In the genomic region with DNA sequence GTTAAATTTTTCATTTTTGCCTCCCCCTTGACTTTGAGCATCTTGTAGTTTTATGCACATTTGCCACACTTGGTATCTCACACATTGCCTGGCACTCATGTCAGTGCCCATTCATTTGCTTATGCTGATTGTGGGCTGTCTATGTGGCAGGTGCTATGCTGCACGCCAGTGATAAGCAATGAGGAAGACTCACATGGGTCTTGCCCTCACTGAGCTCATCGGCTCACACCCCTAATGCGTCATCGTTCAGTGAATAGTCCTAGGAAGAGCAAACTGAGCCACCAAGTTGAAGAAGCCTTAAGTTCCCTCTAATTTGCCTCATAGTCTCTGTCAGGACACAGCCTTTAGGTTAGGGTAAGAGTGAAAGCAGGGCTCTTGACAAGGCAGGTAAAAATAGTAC, we compare ENCODE assay signal across 23 cellular contexts.
DNase-seq lines count a peak whose midpoint lies in the region; ATAC-seq, FAIRE-seq and TF ChIP-seq lines count a peak whose summit lies in the region.
"Had no signal": no experiment of that assay in that cellular context is flagged by ENCODE, and none has a peak within 500 bp of the region (broad histone marks: within the 10 kb centered on the region; RNA-seq: fewer than 3 reads in every experiment).

No MANE protein-coding gene starts in this region.

- no peak overlapping the region for H3K4me3 Mint-ChIP-seq in nephron progenitor cell
- no peak overlapping the region for H3K4me3 Mint-ChIP-seq in naive thymus-derived CD4-positive, alpha-beta T cell
- H3K4me3 Mint-ChIP-seq in activated CD4-positive, alpha-beta memory T cell treated with anti-CD3 and anti-CD28 coated beads, Interleukin-2, amount 10 ng/mL, durations not matched to agents 7 days and 5 days: no peak overlapping the region
- H3K4me3 Mint-ChIP-seq: CD14-positive monocyte; CD8-positive, alpha-beta T cell; HFFc6 had no signal

- H3K27ac Mint-ChIP-seq in nephron progenitor cell: peak overlapping the region; percentile 21
- H3K27ac Mint-ChIP-seq in naive thymus-derived CD4-positive, alpha-beta T cell: no peak overlapping the region
- no peak overlapping the region for H3K27ac Mint-ChIP-seq in activated CD4-positive, alpha-beta memory T cell treated with anti-CD3 and anti-CD28 coated beads, Interleukin-2, amount 10 ng/mL, durations not matched to agents 7 days and 5 days
- H3K27ac Mint-ChIP-seq: CD8-positive, alpha-beta T cell; HFFc6 had no signal

- intact Hi-C loops in left ventricle myocardium inferior (cut with micrococcal nuclease) (no loop called here), K562 (cut with micrococcal nuclease) (no loop called here)
- intact Hi-C loops in naive thymus-derived CD4-positive, alpha-beta T cell (cut with micrococcal nuclease): no loop called here

- H3K9me3 ChIP-seq in cardiac muscle cell (ENCODE audit: low read depth) (no peaks in the 10 kb centered on the region), left ventricle myocardium inferior (replicated peaks) (no peaks in the 10 kb centered on the region), K562 (replicated peaks; ENCODE audit: control insufficient read depth, insufficient read depth, low read depth, low read length) (no peaks in the 10 kb centered on the region)
- no peaks in the 10 kb centered on the region for H3K9me3 ChIP-seq in naive thymus-derived CD4-positive, alpha-beta T cell (ENCODE audit: control insufficient read depth in 2 of 3, low read length in 3 of 3)
- H3K9me3 ChIP-seq: A549, BLaER1 had no signal

- no peak for TF ChIP-seq CTCF in cardiac muscle cell (IDR thresholded peaks at IDR 0.05; ENCODE audit: low read depth, low read length)
- no peak for TF ChIP-seq CTCF in left ventricle myocardium inferior (IDR thresholded peaks at IDR 0.05; ENCODE audit: borderline replicate concordance)
- TF ChIP-seq CTCF in K562 (IDR thresholded peaks at IDR 0.05 in 2 of 3, conservative IDR thresholded peaks at IDR 0.05 in 1 of 3; ENCODE audit: insufficient read depth in 2 of 3, low read depth in 1 of 3, low read length in 3 of 3): no peak
- TF ChIP-seq CTCF in nephron progenitor cell (IDR thresholded peaks at IDR 0.05): no peak

- no peaks in the 10 kb centered on the region for H3K9me3 Mint-ChIP-seq in nephron progenitor cell
- peaks cover 0 to 3% (median 0%) of the 10 kb centered on the region in 11 donors for H3K9me3 Mint-ChIP-seq in naive thymus-derived CD4-positive, alpha-beta T cell
- H3K9me3 Mint-ChIP-seq in activated CD4-positive, alpha-beta memory T cell treated with anti-CD3 and anti-CD28 coated beads, Interleukin-2, amount 10 ng/mL, durations not matched to agents 7 days and 5 days: no peaks in the 10 kb centered on the region
- H3K9me3 Mint-ChIP-seq: CD14-positive monocyte; CD8-positive, alpha-beta T cell had no signal

- CTCF ChIA-PET in K562 (lab: Yijun Ruan, JAX; ENCODE audit: low intra/inter-chr PET ratio): no interaction called here
- CTCF ChIA-PET in naive thymus-derived CD4-positive, alpha-beta T cell (lab: Charles Lee): no interaction called here
- CTCF ChIA-PET in activated CD4-positive, alpha-beta memory T cell treated with anti-CD3 and anti-CD28 coated beads, Interleukin-2, amount 10 ng/mL, durations not matched to agents 7 days and 5 days (lab: Charles Lee): no interaction called here

- POLR2A ChIA-PET in K562 (lab: Yijun Ruan, JAX): no interaction called here
- POLR2A ChIA-PET in naive thymus-derived CD4-positive, alpha-beta T cell (lab: Charles Lee): no interaction called here
- POLR2A ChIA-PET in activated CD4-positive, alpha-beta memory T cell treated with anti-CD3 and anti-CD28 coated beads, Interleukin-2, amount 10 ng/mL, durations not matched to agents 7 days and 5 days (lab: Charles Lee): no interaction called here

- H3K4me1 Mint-ChIP-seq in nephron progenitor cell: peaks cover 7% of the 10 kb centered on the region
- peaks cover 0 to 1% (median 0%) of the 10 kb centered on the region in 7 donors for H3K4me1 Mint-ChIP-seq in naive thymus-derived CD4-positive, alpha-beta T cell
- no peaks in the 10 kb centered on the region for H3K4me1 Mint-ChIP-seq in activated CD4-positive, alpha-beta memory T cell treated with anti-CD3 and anti-CD28 coated beads, Interleukin-2, amount 10 ng/mL, durations not matched to agents 7 days and 5 days

- BruUV-seq in K562 (replicated peaks; lab: Mats Ljungman, UMichigan): no TSS peak

- H3K4me2 ChIP-seq in K562 (ENCODE audit: insufficient read depth, low read length): no peak overlapping the region
- H3K4me2 ChIP-seq: A549, BLaER1 had no signal

- H3K36me3 Mint-ChIP-seq in nephron progenitor cell (ENCODE audit: low read depth): no peaks in the 10 kb centered on the region
- no peaks in the 10 kb centered on the region for H3K36me3 Mint-ChIP-seq in naive thymus-derived CD4-positive, alpha-beta T cell
- H3K36me3 Mint-ChIP-seq in activated CD4-positive, alpha-beta memory T cell treated with anti-CD3 and anti-CD28 coated beads, Interleukin-2, amount 10 ng/mL, durations not matched to agents 7 days and 5 days (ENCODE audit: low read depth): no peaks in the 10 kb centered on the region
- H3K36me3 Mint-ChIP-seq: CD14-positive monocyte; CD8-positive, alpha-beta T cell had no signal

- no peak for DNase-seq in cardiac muscle cell (ENCODE audit: low read depth in 1 of 2, low spot score in 1 of 2)
- DNase-seq in left ventricle myocardium inferior: no peak
- peak; percentile 63 for DNase-seq in OCI-M1 (lab: John Stamatoyannopoulos, UW)
- DNase-seq in K562 (ENCODE audit: extremely low read depth in 1 of 4, low spot score in 3 of 4): peak in 1 of 4 experiments; percentile 3
- no peak for DNase-seq in nephron progenitor cell
- DNase-seq in NCI-H1694 (lab: John Stamatoyannopoulos, UW): no peak
- DNase-seq in naive thymus-derived CD4-positive, alpha-beta T cell: no peak
- DNase-seq in activated CD4-positive, alpha-beta memory T cell treated with anti-CD3 and anti-CD28 coated beads, Interleukin-2, amount 10 ng/mL, durations not matched to agents 7 days and 5 days: no peak
- DNase-seq: AML-193; Calu3; CD8-positive, alpha-beta T cell; DMS79 treated with DMSO at 0.1 percent for 48 hours; EL; GOT3; H7; HFFc6 had no signal

- H3K9me1 ChIP-seq in K562 (ENCODE audit: control insufficient read depth, insufficient read depth, low read length): no peaks in the 10 kb centered on the region

- TF ChIP-seq EP300 in K562 (IDR thresholded peaks at IDR 0.05; ENCODE audit: low read length): 0 out of 2 replicates have a peak, but pooled peaks have one; percentile 35

- no peak overlapping the region for H3K9ac ChIP-seq in K562 (ENCODE audit: insufficient read depth in 1 of 2, low read depth in 2 of 2, low read length in 2 of 2)
- H3K9ac ChIP-seq: BLaER1 had no signal

- TF ChIP-seq POLR2A in K562 (conservative IDR thresholded peaks at IDR 0.05): no peak

- no peak for FAIRE-seq in K562 (lab: Jason Lieb, UNC)
- FAIRE-seq: A549, G401.6, GM12891 had no signal

- H3K4me3 ChIP-seq in cardiac muscle cell (no peak overlapping the region), left ventricle myocardium inferior (no peak overlapping the region), K562 (no peak overlapping the region)
- H3K4me3 ChIP-seq in naive thymus-derived CD4-positive, alpha-beta T cell (ENCODE audit: low read length): no peak overlapping the region
- H3K4me3 ChIP-seq: A549, BLaER1 had no signal

- H3K4me1 ChIP-seq in cardiac muscle cell (ENCODE audit: low read depth) (no peaks in the 10 kb centered on the region), left ventricle myocardium inferior (peaks cover 9% of the 10 kb centered on the region), K562 (replicated peaks in 1 of 2; ENCODE audit: control insufficient read depth in 2 of 2, insufficient read depth in 2 of 2, low read length in 2 of 2) (no peaks in the 10 kb centered on the region)
- H3K4me1 ChIP-seq in naive thymus-derived CD4-positive, alpha-beta T cell (ENCODE audit: control insufficient read depth in 2 of 2, insufficient read depth in 2 of 2, low read length in 2 of 2): no peaks in the 10 kb centered on the region
- H3K4me1 ChIP-seq: BLaER1 had no signal

- in situ Hi-C loops in K562 (cut with MboI): no loop called here

- no peaks in the 10 kb centered on the region for H3K79me2 ChIP-seq in K562 (ENCODE audit: control insufficient read depth, insufficient read depth, low read length)

- no peaks in the 10 kb centered on the region for H3K36me3 ChIP-seq in cardiac muscle cell
- H3K36me3 ChIP-seq in left ventricle myocardium inferior: no peaks in the 10 kb centered on the region
- no peaks in the 10 kb centered on the region for H3K36me3 ChIP-seq in K562 (ENCODE audit: control insufficient read depth, insufficient read depth, low read length)
- no peaks in the 10 kb centered on the region for H3K36me3 ChIP-seq in naive thymus-derived CD4-positive, alpha-beta T cell (ENCODE audit: control insufficient read depth in 2 of 3, insufficient read depth in 3 of 3, low read length in 3 of 3)
- H3K36me3 ChIP-seq: BLaER1 had no signal

- no peak overlapping the region for H2AFZ ChIP-seq in K562 (ENCODE audit: low read depth, low read length)

- 0% methylated on average over 4 of the region's 4 CpGs for WGBS in K562 (ENCODE audit: insufficient coverage, low coverage, missing lambda C conversion rate)

- peak; percentile 37; the same call in 1 of the 3 replicates for ATAC-seq in K562
- ATAC-seq in naive thymus-derived CD4-positive, alpha-beta T cell: no peak
- ATAC-seq: A549; CD8-positive, alpha-beta T cell; HCT116 had no signal

- TF ChIP-seq RAD21 in K562 (CRISPR knock-in tag; conservative IDR thresholded peaks at IDR 0.05 in 1 of 2, IDR thresholded peaks at IDR 0.05 in 1 of 2): no peak

- no peaks in the 10 kb centered on the region for H3K27me3 ChIP-seq in cardiac muscle cell
- no peaks in the 10 kb centered on the region for H3K27me3 ChIP-seq in left ventricle myocardium inferior (ENCODE audit: low read depth)
- no peaks in the 10 kb centered on the region for H3K27me3 ChIP-seq in K562 (ENCODE audit: control insufficient read depth in 2 of 2, insufficient read depth in 2 of 2, low read length in 2 of 2)
- H3K27me3 ChIP-seq in naive thymus-derived CD4-positive, alpha-beta T cell (ENCODE audit: control insufficient read depth in 2 of 2, insufficient read depth in 2 of 2, low read length in 2 of 2): no peaks in the 10 kb centered on the region
- H3K27me3 ChIP-seq: BLaER1 had no signal

- H3K27me3 Mint-ChIP-seq in nephron progenitor cell (ENCODE audit: low read depth, poor library complexity): peaks cover 9% of the 10 kb centered on the region
- H3K27me3 Mint-ChIP-seq in naive thymus-derived CD4-positive, alpha-beta T cell: peaks cover 5 to 26% (median 7%) of the 10 kb centered on the region in 5 donors
- peaks cover 9% of the 10 kb centered on the region for H3K27me3 Mint-ChIP-seq in activated CD4-positive, alpha-beta memory T cell treated with anti-CD3 and anti-CD28 coated beads, Interleukin-2, amount 10 ng/mL, durations not matched to agents 7 days and 5 days

- no peaks in the 10 kb centered on the region for H4K20me1 ChIP-seq in K562 (replicated peaks; ENCODE audit: control insufficient read depth, insufficient read depth, low read length)
- H4K20me1 ChIP-seq: BLaER1 had no signal

- peak overlapping the region; percentile 20 for H3K27ac ChIP-seq in cardiac muscle cell
- no peak overlapping the region for H3K27ac ChIP-seq in left ventricle myocardium inferior (replicated peaks)
- H3K27ac ChIP-seq in K562 (ENCODE audit: extremely low read depth, low read depth, low read length): no peak overlapping the region
- H3K27ac ChIP-seq in naive thymus-derived CD4-positive, alpha-beta T cell (ENCODE audit: low read depth, low read length): no peak overlapping the region
- H3K27ac ChIP-seq: 22Rv1, A549, BLaER1 had no signal
